ENCODE assay signal across 24 cellular contexts in genomic region chr17:79620207-79621038, GRCh38. TPM values are rescaled to one million over a fixed set of nuclear protein-coding genes. Genes with fewer than 3 reads are reported as not detected.
DNase-seq lines count a peak whose midpoint lies in the region; ATAC-seq, FAIRE-seq and TF ChIP-seq lines count a peak whose summit lies in the region.
"Had no signal": no experiment of that assay in that cellular context is flagged by ENCODE, and none has a peak within 500 bp of the region (broad histone marks: within the 10 kb centered on the region; RNA-seq: fewer than 3 reads in every experiment).

No MANE protein-coding gene starts in this region.

- no peak for FAIRE-seq in GM12892 (lab: Jason Lieb, UNC)
- FAIRE-seq: GM19239, small intestine had no signal

- peak overlapping the region; percentile 49 for H3K27ac ChIP-seq in cingulate gyrus (ENCODE audit: low read depth, low read length)
- H3K27ac ChIP-seq in neural progenitor cell: no peak overlapping the region
- H3K27ac ChIP-seq: hepatocyte, RWPE1, upper lobe of left lung had no signal

- H3K9ac ChIP-seq in neural progenitor cell: no peak overlapping the region

- H3K4me1 ChIP-seq in neural progenitor cell: peaks cover 19% of the 10 kb centered on the region
- H3K4me1 ChIP-seq: upper lobe of left lung had no signal

- no peak for ATAC-seq in HG03565 (IDR thresholded peaks at IDR 0.05; ENCODE audit: unreplicated experiment)
- ATAC-seq: activated CD8-positive, alpha-beta T cell treated with anti-CD3 and anti-CD28 coated beads for 36 hours; stimulated activated effector memory CD8-positive, alpha-beta T cell treated with anti-CD3 and anti-CD28 coated beads, Interleukin-12 subunit alpha, Interleukin-12 subunit beta, amount 100 ng/mL, for 72 hours had no signal

- H3K27ac Mint-ChIP-seq in activated naive CD4-positive, alpha-beta T cell treated with anti-CD3 and anti-CD28 coated beads for 36 hours: no peak overlapping the region
- H3K27ac Mint-ChIP-seq in neural progenitor cell: peak overlapping the region; percentile 74
- H3K27ac Mint-ChIP-seq in type B pancreatic cell: no peak overlapping the region
- H3K27ac Mint-ChIP-seq: activated CD8-positive, alpha-beta T cell treated with anti-CD3 and anti-CD28 coated beads for 36 hours; CD4-positive, alpha-beta memory T cell; stimulated activated effector memory CD8-positive, alpha-beta T cell treated with anti-CD3 and anti-CD28 coated beads, Interleukin-12 subunit alpha, Interleukin-12 subunit beta, amount 100 ng/mL, for 72 hours had no signal

- no peak overlapping the region for H3K4me3 ChIP-seq in neural progenitor cell
- H3K4me3 ChIP-seq: hepatocyte, upper lobe of left lung had no signal

- no peaks in the 10 kb centered on the region for H3K4me1 Mint-ChIP-seq in activated naive CD4-positive, alpha-beta T cell treated with anti-CD3 and anti-CD28 coated beads for 36 hours (ENCODE audit: low read depth)
- H3K4me1 Mint-ChIP-seq in neural progenitor cell: peaks cover 44% of the 10 kb centered on the region
- peaks cover 10% of the 10 kb centered on the region for H3K4me1 Mint-ChIP-seq in type B pancreatic cell (ENCODE audit: unreplicated experiment)
- H3K4me1 Mint-ChIP-seq: CD4-positive, alpha-beta memory T cell; stimulated activated effector memory CD8-positive, alpha-beta T cell treated with anti-CD3 and anti-CD28 coated beads, Interleukin-12 subunit alpha, Interleukin-12 subunit beta, amount 100 ng/mL, for 72 hours had no signal

- H3K9me3 Mint-ChIP-seq in activated naive CD4-positive, alpha-beta T cell treated with anti-CD3 and anti-CD28 coated beads for 36 hours: peaks cover 3% of the 10 kb centered on the region
- H3K9me3 Mint-ChIP-seq in neural progenitor cell (peaks cover 7% of the 10 kb centered on the region), type B pancreatic cell (no peaks in the 10 kb centered on the region)
- H3K9me3 Mint-ChIP-seq: stimulated activated effector memory CD8-positive, alpha-beta T cell treated with anti-CD3 and anti-CD28 coated beads, Interleukin-12 subunit alpha, Interleukin-12 subunit beta, amount 100 ng/mL, for 72 hours had no signal

- CTCF ChIA-PET in activated naive CD4-positive, alpha-beta T cell treated with anti-CD3 and anti-CD28 coated beads for 36 hours (lab: Charles Lee): no interaction called here

- H3K36me3 Mint-ChIP-seq in activated naive CD4-positive, alpha-beta T cell treated with anti-CD3 and anti-CD28 coated beads for 36 hours (ENCODE audit: low read depth): no peaks in the 10 kb centered on the region
- H3K36me3 Mint-ChIP-seq in neural progenitor cell: peaks cover 3% of the 10 kb centered on the region
- no peaks in the 10 kb centered on the region for H3K36me3 Mint-ChIP-seq in type B pancreatic cell
- H3K36me3 Mint-ChIP-seq: CD4-positive, alpha-beta memory T cell had no signal

- H3K36me3 ChIP-seq in neural progenitor cell: no peaks in the 10 kb centered on the region
- H3K36me3 ChIP-seq: upper lobe of left lung had no signal

- peaks cover 9% of the 10 kb centered on the region for H3K27me3 Mint-ChIP-seq in activated naive CD4-positive, alpha-beta T cell treated with anti-CD3 and anti-CD28 coated beads for 36 hours (ENCODE audit: low read depth)
- H3K27me3 Mint-ChIP-seq in neural progenitor cell (ENCODE audit: insufficient read depth, low read depth): peaks cover 38% of the 10 kb centered on the region
- peaks cover 43% of the 10 kb centered on the region for H3K27me3 Mint-ChIP-seq in type B pancreatic cell

- TF ChIP-seq CTCF in neural progenitor cell (IDR thresholded peaks at IDR 0.05) (no peak), type B pancreatic cell (conservative IDR thresholded peaks at IDR 0.05) (no peak)

- no peaks in the 10 kb centered on the region for H3K9me3 ChIP-seq in neural progenitor cell (ENCODE audit: low read depth)
- H3K9me3 ChIP-seq: upper lobe of left lung had no signal

- H3K27me3 ChIP-seq in neural progenitor cell: no peaks in the 10 kb centered on the region
- H3K27me3 ChIP-seq: upper lobe of left lung had no signal

- no peak overlapping the region for H2AFZ ChIP-seq in neural progenitor cell (replicated peaks)
- H2AFZ ChIP-seq: hepatocyte had no signal

- peak; percentile 1 for DNase-seq in activated naive CD4-positive, alpha-beta T cell treated with anti-CD3 and anti-CD28 coated beads for 36 hours
- DNase-seq in activated naive CD4-positive, alpha-beta T cell (lab: John Stamatoyannopoulos, UW): no peak
- DNase-seq in neural progenitor cell (ENCODE audit: low spot score) (no peak), type B pancreatic cell (ENCODE audit: extremely low spot score, unreplicated experiment) (peak; percentile 32), GM12892 (ENCODE audit: insufficient read length) (no peak), GDM1 (lab: John Stamatoyannopoulos, UW) (no peak)
- DNase-seq: ACHN; activated CD8-positive, alpha-beta T cell treated with anti-CD3 and anti-CD28 coated beads for 36 hours; CD4-positive, alpha-beta memory T cell; cerebellar nuclear complex; DND-41; HCEC 1CT; NCI-H1436 treated with DMSO at 0.1 percent for 48 hours; occipital lobe; small intestine had no signal

- H3K79me2 ChIP-seq in neural progenitor cell (ENCODE audit: low read depth): no peaks in the 10 kb centered on the region
- H3K79me2 ChIP-seq: hepatocyte had no signal

- H4K20me1 ChIP-seq in neural progenitor cell (ENCODE audit: low read depth): no peaks in the 10 kb centered on the region

- intact Hi-C loops in activated naive CD4-positive, alpha-beta T cell treated with anti-CD3 and anti-CD28 coated beads for 36 hours (cut with micrococcal nuclease): no loop called here

- no peak overlapping the region for H3K4me3 Mint-ChIP-seq in activated naive CD4-positive, alpha-beta T cell treated with anti-CD3 and anti-CD28 coated beads for 36 hours
- H3K4me3 Mint-ChIP-seq in neural progenitor cell (peak overlapping the region; percentile 65), type B pancreatic cell (no peak overlapping the region)
- H3K4me3 Mint-ChIP-seq: activated CD8-positive, alpha-beta T cell treated with anti-CD3 and anti-CD28 coated beads for 36 hours; CD4-positive, alpha-beta memory T cell; stimulated activated effector memory CD8-positive, alpha-beta T cell treated with anti-CD3 and anti-CD28 coated beads, Interleukin-12 subunit alpha, Interleukin-12 subunit beta, amount 100 ng/mL, for 72 hours had no signal

- peaks cover 22% of the 10 kb centered on the region for H3F3A ChIP-seq in neural progenitor cell (ENCODE audit: low read depth)

- no peak overlapping the region for H3K4me2 ChIP-seq in neural progenitor cell
- H3K4me2 ChIP-seq: hepatocyte had no signal

- TF ChIP-seq POLR2A in GM12892 (IDR thresholded peaks at IDR 0.05; ENCODE audit: low read depth, low read length): no peak

RNA-seq across cellular contexts. Expression of gene RBFOX3, which starts 9.6 kb away (rescaled TPM):
- total RNA-seq in activated naive CD4-positive, alpha-beta T cell treated with anti-CD3 and anti-CD28 coated beads for 36 hours: not detected
- 0.30 and 1.6 TPM in 2 replicates for total RNA-seq in neural progenitor cell (ENCODE audit: low replicate concordance)
- 1.6 and 2.0 TPM in 2 replicates for total RNA-seq in type B pancreatic cell (ENCODE audit: low replicate concordance)
- polyA plus RNA-seq in GM12892 (2012; ENCODE audit: missing spikeins): 0.08 TPM
- total RNA-seq: activated CD8-positive, alpha-beta T cell treated with anti-CD3 and anti-CD28 coated beads for 36 hours; CD4-positive, alpha-beta memory T cell; hepatocyte; HT-29; LHCN-M2 had no signal

Comparison
In these comparisons a context has a peak if more than half of its experiments do, and no peak if none do; other contexts are left out.
1. DNase-seq: peak in activated naive CD4-positive, alpha-beta T cell treated with anti-CD3 and anti-CD28 coated beads for 36 hours (single experiment) and type B pancreatic cell (single experiment); none in activated naive CD4-positive, alpha-beta T cell (0 of 4), neural progenitor cell (single experiment), GM12892 (single experiment) and GDM1 (single experiment).